Comparison of ENCODE assay signal across 20 cellular contexts in genomic region chr2:3284657-3285630, GRCh38.
"Had no signal": no experiment of that assay in that cellular context is flagged by ENCODE, and none has a peak within 500 bp of the region (broad histone marks: within the 10 kb centered on the region; RNA-seq: fewer than 3 reads in every experiment).

No MANE protein-coding gene starts in this region.

- H3K9ac ChIP-seq: neural progenitor cell had no signal

- H3K27me3 Mint-ChIP-seq: activated naive CD8-positive, alpha-beta T cell treated with anti-CD3 and anti-CD28 coated beads for 36 hours had no signal

- H3K36me3 ChIP-seq: cardiac muscle cell, neural progenitor cell, pancreas, sigmoid colon, transverse colon, uterus had no signal

- H3K27me3 ChIP-seq: cardiac muscle cell, dorsolateral prefrontal cortex, foreskin keratinocyte, neural progenitor cell, pancreas, sigmoid colon, transverse colon, uterus had no signal

- ATAC-seq: pancreas had no signal

- H3K27ac ChIP-seq: cardiac muscle cell, foreskin keratinocyte, neural progenitor cell, pancreas, sigmoid colon, transverse colon, uterus, WERI-Rb-1 had no signal

- DNase-seq: activated CD4-positive, alpha-beta T cell treated with anti-CD3 and anti-CD28 coated beads, Interleukin-2, amount 50 U/mL, for 4 hours; activated gamma-delta T cell treated with Interleukin-2 at 50 U/mL for 16 hours; activated naive CD8-positive, alpha-beta T cell treated with anti-CD3 and anti-CD28 coated beads for 36 hours; amniotic stem cell; foreskin keratinocyte; glutamatergic neuron; hippocampal formation; pancreas; sigmoid colon; stimulated activated CD4-positive, alpha-beta T cell treated with anti-CD3 and anti-CD28 coated beads, Interleukin-4, amount 100 ng/mL, for 4 hours; stimulated activated naive CD4-positive, alpha-beta T cell; SW 1271; transverse colon; uterus; WERI-Rb-1 had no signal

- H2AFZ ChIP-seq: neural progenitor cell had no signal

- H3K9me3 ChIP-seq: pancreas, sigmoid colon, transverse colon, uterus had no signal

- H3K4me1 Mint-ChIP-seq: activated naive CD8-positive, alpha-beta T cell treated with anti-CD3 and anti-CD28 coated beads for 36 hours had no signal

- H3K27ac Mint-ChIP-seq: activated naive CD8-positive, alpha-beta T cell treated with anti-CD3 and anti-CD28 coated beads for 36 hours; activated T-helper 1 cell treated with anti-CD3 and anti-CD28 coated beads, Interleukin-12 subunit alpha, Interleukin-12 subunit beta, Interleukin-2, Interleukin-4 antibody, amounts not matched to agents 30 ng/mL and 10 ng/mL and 1 ng/mL, durations not matched to agents 14 hours and 24 hours and 36 hours; neural progenitor cell had no signal

- H3K4me1 ChIP-seq: foreskin keratinocyte, neural progenitor cell, pancreas, transverse colon had no signal

- H3K4me3 Mint-ChIP-seq: activated naive CD8-positive, alpha-beta T cell treated with anti-CD3 and anti-CD28 coated beads for 36 hours; activated T-helper 1 cell treated with anti-CD3 and anti-CD28 coated beads, Interleukin-12 subunit alpha, Interleukin-12 subunit beta, Interleukin-2, Interleukin-4 antibody, amounts not matched to agents 30 ng/mL and 10 ng/mL and 1 ng/mL, durations not matched to agents 14 hours and 24 hours and 36 hours; neural progenitor cell had no signal

- H3K4me2 ChIP-seq: neural progenitor cell had no signal

- H3K4me3 ChIP-seq: cardiac muscle cell, dorsolateral prefrontal cortex, lung, neural progenitor cell, pancreas, sigmoid colon, transverse colon, uterus had no signal
